Comparison of ENCODE assay signal across 19 cellular contexts in the genomic region with DNA sequence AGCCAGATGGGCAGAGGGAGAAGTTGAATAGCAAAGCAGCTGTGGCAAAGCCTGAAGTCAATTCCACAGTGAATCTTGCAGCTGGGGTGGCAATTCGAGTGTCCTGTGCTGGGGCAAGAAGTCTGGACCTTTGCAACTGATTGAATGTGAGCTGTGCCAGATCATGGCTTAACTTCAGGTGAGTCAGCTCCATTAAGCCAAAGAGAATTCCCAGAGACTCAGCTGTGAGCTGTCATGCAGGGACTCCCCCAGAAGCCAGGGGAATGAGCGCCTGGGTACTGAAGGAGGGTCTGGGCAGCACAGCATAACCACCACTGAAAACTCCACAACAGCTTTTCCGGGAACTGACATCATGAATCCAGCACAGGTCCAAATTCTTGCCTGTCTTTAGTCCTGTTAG.
DNase-seq lines count a peak whose midpoint lies in the region; ATAC-seq and TF ChIP-seq lines count a peak whose summit lies in the region.
"Had no signal": no experiment of that assay in that cellular context is flagged by ENCODE, and none has a peak within 500 bp of the region (broad histone marks: within the 10 kb centered on the region; RNA-seq: fewer than 3 reads in every experiment).

No MANE protein-coding gene starts in this region.

- CTCF ChIA-PET in RWPE1 (lab: Yijun Ruan, JAX), result interaction anchor here (0.7 kb wide), 1 partner anchor 559 kb away, joined by 3 read pairs; no protein-coding TSS in a partner anchor

- no peaks in the 10 kb centered on the region for H3K9me3 Mint-ChIP-seq in activated naive CD8-positive, alpha-beta T cell treated with anti-CD3 and anti-CD28 coated beads, Interleukin-2, amount 50 U/mL, for 24 hours
- H3K9me3 Mint-ChIP-seq: H9 had no signal

- H3K27me3 Mint-ChIP-seq in activated naive CD8-positive, alpha-beta T cell treated with anti-CD3 and anti-CD28 coated beads, Interleukin-2, amount 50 U/mL, for 24 hours, result no peaks in the 10 kb centered on the region

- POLR2A ChIA-PET in RWPE1 (lab: Yijun Ruan, JAX; ENCODE audit: low non-redundant PET), result no interaction called here

- DNase-seq in M059J (ENCODE audit: low read depth), result peak; percentile 79
- DNase-seq in RWPE1 (ENCODE audit: low spot score), result peak; percentile 20
- DNase-seq in fibroblast of mammary gland (ENCODE audit: low read depth), result peak; percentile 7
- DNase-seq in renal cortical epithelial cell (ENCODE audit: low read depth), result peak; percentile 45
- DNase-seq in stimulated activated naive CD4-positive, alpha-beta T cell (lab: John Stamatoyannopoulos, UW), result no peak
- no peak for DNase-seq in activated naive CD8-positive, alpha-beta T cell treated with anti-CD3 and anti-CD28 coated beads, Interleukin-2, amount 50 U/mL, for 24 hours
- no peak for DNase-seq in H4 (ENCODE audit: low spot score)
- DNase-seq: Caco-2; CD4-positive, CD25-positive, alpha-beta regulatory T cell; DMS153; EL; H9; NCI-H1105 treated with DMSO at 0.1 percent for 48 hours; NCI-H1694 treated with DMSO at 0.1 percent for 48 hours; NCI-H2107; NCI-H774; SHP77 had no signal

- H3K4me1 Mint-ChIP-seq in activated naive CD8-positive, alpha-beta T cell treated with anti-CD3 and anti-CD28 coated beads, Interleukin-2, amount 50 U/mL, for 24 hours, result no peaks in the 10 kb centered on the region
- H3K4me1 Mint-ChIP-seq: CD4-positive, CD25-positive, alpha-beta regulatory T cell had no signal

- no peaks in the 10 kb centered on the region for H3K36me3 Mint-ChIP-seq in activated naive CD8-positive, alpha-beta T cell treated with anti-CD3 and anti-CD28 coated beads, Interleukin-2, amount 50 U/mL, for 24 hours (ENCODE audit: low read depth)
- H3K36me3 Mint-ChIP-seq: CD4-positive, CD25-positive, alpha-beta regulatory T cell had no signal

- no peak for ATAC-seq in activated naive CD8-positive, alpha-beta T cell treated with anti-CD3 and anti-CD28 coated beads, Interleukin-2, amount 50 U/mL, for 24 hours
- ATAC-seq: Panc1, SK-N-SH treated with all-trans-retinoic acid at 6 μM for 48 hours had no signal

- H3K4me3 ChIP-seq in fibroblast of mammary gland (ENCODE audit: control insufficient read depth, low read depth, low read length), result no peak overlapping the region

- TF ChIP-seq CTCF in RWPE1 (conservative IDR thresholded peaks at IDR 0.05; ENCODE audit: low read depth) (no peak), fibroblast of mammary gland (conservative IDR thresholded peaks at IDR 0.05; ENCODE audit: control insufficient read depth, insufficient read depth, low read depth, low read length) (no peak)

- H3K4me3 Mint-ChIP-seq in activated naive CD8-positive, alpha-beta T cell treated with anti-CD3 and anti-CD28 coated beads, Interleukin-2, amount 50 U/mL, for 24 hours, result no peak overlapping the region
- H3K4me3 Mint-ChIP-seq: CD4-positive, CD25-positive, alpha-beta regulatory T cell; H9 had no signal

- no peak overlapping the region for H3K27ac ChIP-seq in RWPE1

- no peak overlapping the region for H3K27ac Mint-ChIP-seq in activated naive CD8-positive, alpha-beta T cell treated with anti-CD3 and anti-CD28 coated beads, Interleukin-2, amount 50 U/mL, for 24 hours
- H3K27ac Mint-ChIP-seq: CD4-positive, CD25-positive, alpha-beta regulatory T cell; H9 had no signal

Comparison
In these comparisons a context has a peak if more than half of its experiments do, and no peak if none do; other contexts are left out.
1. DNase-seq: peak in M059J (single experiment), RWPE1 (single experiment), fibroblast of mammary gland (single experiment) and renal cortical epithelial cell (single experiment); none in stimulated activated naive CD4-positive, alpha-beta T cell (0 of 6), activated naive CD8-positive, alpha-beta T cell treated with anti-CD3 and anti-CD28 coated beads, Interleukin-2, amount 50 U/mL, for 24 hours (single experiment) and H4 (single experiment).